8 cellular contexts compared by ENCODE assay signal in the genomic region with DNA sequence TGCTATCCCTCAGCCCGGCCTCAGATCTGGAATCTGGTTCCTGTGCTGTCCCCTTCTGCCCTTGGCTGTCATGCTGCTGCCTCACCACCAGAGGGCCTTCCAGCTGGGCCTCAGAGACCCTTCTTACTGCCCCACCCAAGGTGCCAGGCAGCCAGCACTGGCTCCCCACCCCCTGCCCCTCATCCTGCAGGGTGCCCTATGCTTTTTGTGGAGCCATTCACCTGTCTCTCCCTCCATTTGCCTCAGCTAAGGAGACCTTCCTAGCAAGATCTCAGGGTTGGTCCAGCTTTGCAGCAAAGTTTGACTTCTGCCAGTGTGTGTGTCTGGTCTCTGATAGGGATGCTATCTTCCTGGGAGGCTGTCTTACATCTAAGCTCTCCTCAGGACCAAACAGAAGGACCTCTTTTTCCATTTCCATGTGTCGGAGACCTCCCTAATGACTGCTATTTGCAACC. TPM values are rescaled to one million over a fixed set of nuclear protein-coding genes. Genes with fewer than 3 reads are reported as not detected.
DNase-seq lines count a peak whose midpoint lies in the region; ATAC-seq, FAIRE-seq and TF ChIP-seq lines count a peak whose summit lies in the region.

No MANE protein-coding gene starts in this region.

- no peak for DNase-seq in CD14-positive monocyte (ENCODE audit: low spot score)
- DNase-seq in GM19239 (ENCODE audit: insufficient read length, low spot score), result peak; percentile 82
- DNase-seq in NCI-H774 (lab: John Stamatoyannopoulos, UW), result peak; percentile 52
- peak; percentile 66 for DNase-seq in activated T-cell treated with anti-CD3 and anti-CD28 coated beads, Interleukin-2, amount 50 U/mL, for 24 hours
- peak; percentile 17 for DNase-seq in foreskin melanocyte
- DNase-seq in stimulated activated CD4-positive, alpha-beta T cell treated with anti-CD3 and anti-CD28 coated beads, Interleukin-1b, Interleukin-23, amount 100 ng/mL, for 4 hours (ENCODE audit: low read depth in 2 of 2), result peak; percentile 39 to 43
- DNase-seq in GF-D8 (lab: John Stamatoyannopoulos, UW), result no peak

- peak overlapping the region in 1 of 2 donors; percentile 46 for H3K4me3 Mint-ChIP-seq in CD14-positive monocyte
- H3K4me3 Mint-ChIP-seq in activated T-cell treated with anti-CD3 and anti-CD28 coated beads, Interleukin-2, amount 50 U/mL, for 24 hours, result no peak overlapping the region

- no peak overlapping the region for H3K27ac Mint-ChIP-seq in CD14-positive monocyte
- H3K27ac Mint-ChIP-seq in activated T-cell treated with anti-CD3 and anti-CD28 coated beads, Interleukin-2, amount 50 U/mL, for 24 hours, result no peak overlapping the region

- H3K9me3 Mint-ChIP-seq in CD14-positive monocyte, result peaks cover 0 to 14% (median 6%) of the 10 kb centered on the region in 7 donors
- H3K9me3 Mint-ChIP-seq in activated T-cell treated with anti-CD3 and anti-CD28 coated beads, Interleukin-2, amount 50 U/mL, for 24 hours, result no peaks in the 10 kb centered on the region

- intact Hi-C loops in CD14-positive monocyte (cut with micrococcal nuclease), result loop anchor here in 1 of 2 donors (2.0 kb wide), 1 partner anchor 61 kb away; no protein-coding TSS in a partner anchor

- peak; percentile 98 for TF ChIP-seq CTCF in CD14-positive monocyte (IDR thresholded peaks at IDR 0.05)

- ATAC-seq in HG02852 (IDR thresholded peaks at IDR 0.05; ENCODE audit: unreplicated experiment), result no peak

- peaks cover 61 to 84% (median 62%) of the 10 kb centered on the region in 3 donors for H3K27me3 Mint-ChIP-seq in CD14-positive monocyte (ENCODE audit: low read depth in 3 of 3)
- H3K27me3 Mint-ChIP-seq in activated T-cell treated with anti-CD3 and anti-CD28 coated beads, Interleukin-2, amount 50 U/mL, for 24 hours, result peaks cover 58% of the 10 kb centered on the region

- peaks cover 8% of the 10 kb centered on the region for H3K4me1 Mint-ChIP-seq in CD14-positive monocyte
- H3K4me1 Mint-ChIP-seq in activated T-cell treated with anti-CD3 and anti-CD28 coated beads, Interleukin-2, amount 50 U/mL, for 24 hours (ENCODE audit: low read depth), result peaks cover 7% of the 10 kb centered on the region

- no peaks in the 10 kb centered on the region for H3K36me3 Mint-ChIP-seq in CD14-positive monocyte
- H3K36me3 Mint-ChIP-seq in activated T-cell treated with anti-CD3 and anti-CD28 coated beads, Interleukin-2, amount 50 U/mL, for 24 hours (ENCODE audit: low read depth), result no peaks in the 10 kb centered on the region

- FAIRE-seq in GM19239 (lab: Jason Lieb, UNC), result peak; percentile 64

RNA-seq across cellular contexts. Expression of a gene that starts 1.9 kb away (rescaled TPM):
- polyA plus RNA-seq in CD14-positive monocyte, result under 1 TPM in 1 of 2 donors, not detected in 1; 0.32 TPM

RNA-seq across cellular contexts. Expression of a gene that starts 21.3 kb away (rescaled TPM):
- 10 to 100 TPM; 56.4 to 60.8 TPM for polyA plus RNA-seq in CD14-positive monocyte

RNA-seq across cellular contexts. Expression of a gene that starts 22.0 kb away (rescaled TPM):
- polyA plus RNA-seq in CD14-positive monocyte, result 10 to 100 TPM in 1 of 2 donors, 1 to 10 TPM in 1; 7.3 to 12.0 TPM

RNA-seq across cellular contexts. Expression of a gene that starts 33.8 kb away (rescaled TPM):
- not detected for polyA plus RNA-seq in CD14-positive monocyte

RNA-seq across cellular contexts. Expression of a gene that starts 41.5 kb away (rescaled TPM):
- polyA plus RNA-seq in CD14-positive monocyte, result 10 to 100 TPM; 13.5 to 13.9 TPM

Comparison
In these comparisons a context has a peak if more than half of its experiments do, and no peak if none do; other contexts are left out.
1. DNase-seq: peak in GM19239 (single experiment), NCI-H774 (single experiment), activated T-cell treated with anti-CD3 and anti-CD28 coated beads, Interleukin-2, amount 50 U/mL, for 24 hours (single experiment), foreskin melanocyte (single experiment) and stimulated activated CD4-positive, alpha-beta T cell treated with anti-CD3 and anti-CD28 coated beads, Interleukin-1b, Interleukin-23, amount 100 ng/mL, for 4 hours (2 of 2); none in CD14-positive monocyte (single experiment) and GF-D8 (single experiment).